ENCODE assay signal across 21 cellular contexts in genomic region chr19:55103190-55103589, GRCh38. TPM values are rescaled to one million over a fixed set of nuclear protein-coding genes. Genes with fewer than 3 reads are reported as not detected.
"Had no signal": no experiment of that assay in that cellular context is flagged by ENCODE, and none has a peak within 500 bp of the region (broad histone marks: within the 10 kb centered on the region; RNA-seq: fewer than 3 reads in every experiment).

No MANE protein-coding gene starts in this region.

- DNase-seq: IMR-90, Kasumi-1, MM.1S, NCI-H1092 treated with DMSO at 0.1 percent for 48 hours, NCI-H1436, NCI-H187, NCI-H2029, NCI-H2081 treated with DMSO at 0.1 percent for 48 hours, NCI-H2171, NCI-H226, NCI-H446, NCI-H510A, NCI-H524 treated with DMSO at 0.1 percent for 48 hours, NCI-H69, NCI-H774, PC-3, SHP77 had no signal

- ATAC-seq: Panc1, PC-3 had no signal

- H3K27ac ChIP-seq: KMS-11, RWPE1 had no signal

RNA-seq across cellular contexts. Expression of gene TNNI3, which starts 54.3 kb away (rescaled TPM):
- total RNA-seq: IMR-90, M059J had no signal
